ENCODE assay signal across 9 cellular contexts in genomic region chr15:74988007-74988800, GRCh38. TPM values are rescaled to one million over a fixed set of nuclear protein-coding genes. Genes with fewer than 3 reads are reported as not detected.
A peak's percentile ranks its signal among the peaks of the same experiment; 100 is the strongest.
DNase-seq lines count a peak whose midpoint lies in the region; ATAC-seq and TF ChIP-seq lines count a peak whose summit lies in the region.
"Had no signal": no experiment of that assay in that cellular context is flagged by ENCODE, and none has a peak within 500 bp of the region (broad histone marks: within the 10 kb centered on the region; RNA-seq: fewer than 3 reads in every experiment).

No MANE protein-coding gene starts in this region.

- H3K4me2 ChIP-seq in mammary epithelial cell (ENCODE audit: insufficient read depth, low read depth, low read length) = no peak overlapping the region

- dilution Hi-C loops in mammary epithelial cell (cut with HindIII; ENCODE audit: low sequenced_read_pairs) = no loop called here

- no peaks in the 10 kb centered on the region for H3K36me3 Mint-ChIP-seq in neural crest cell (ENCODE audit: low read depth)
- H3K36me3 Mint-ChIP-seq: natural killer cell had no signal

- H3K4me3 Mint-ChIP-seq in neural crest cell = no peak overlapping the region
- H3K4me3 Mint-ChIP-seq: natural killer cell had no signal

- H3K4me1 ChIP-seq in mammary epithelial cell (ENCODE audit: insufficient read depth, low read length) = peaks cover 6% of the 10 kb centered on the region

- H3K79me2 ChIP-seq in mammary epithelial cell (ENCODE audit: insufficient read depth, low read length) = no peaks in the 10 kb centered on the region

- H3K27me3 Mint-ChIP-seq in neural crest cell (ENCODE audit: low read depth) = peaks cover 69% of the 10 kb centered on the region

- ATAC-seq in HG03097 (IDR thresholded peaks at IDR 0.05; ENCODE audit: low FRiP score, unreplicated experiment) = no peak
- ATAC-seq in GM21528 (IDR thresholded peaks at IDR 0.05; ENCODE audit: low FRiP score, unreplicated experiment) = no peak

- no peaks in the 10 kb centered on the region for H3K27me3 ChIP-seq in mammary epithelial cell (ENCODE audit: insufficient read depth, low read length)

- 13% methylated on average over 4 of the region's 4 CpGs for WGBS in mammary epithelial cell (ENCODE audit: low coverage, missing lambda C conversion rate)

- in situ Hi-C loops in mammary epithelial cell (cut with MboI; ENCODE audit: low sequenced_read_pairs in 2 of 2) = no loop called here

- peak; percentile 60 for DNase-seq in Daoy (ENCODE audit: low read depth)
- peak; percentile 71 for DNase-seq in HuH-7 (ENCODE audit: low spot score)
- peak; percentile 89 for DNase-seq in RPMI8226
- peak; percentile 43 for DNase-seq in mammary epithelial cell
- DNase-seq in neural crest cell (ENCODE audit: low read depth, low spot score) = no peak
- no peak for DNase-seq in AG08395 (ENCODE audit: low spot score)
- DNase-seq: natural killer cell had no signal

- H3K4me3 ChIP-seq in mammary epithelial cell (replicated peaks in 1 of 3; ENCODE audit: insufficient read depth in 1 of 3, low read depth in 2 of 3, low read length in 3 of 3) = no peak overlapping the region

- no peaks in the 10 kb centered on the region for H3K9me3 Mint-ChIP-seq in neural crest cell
- H3K9me3 Mint-ChIP-seq: natural killer cell had no signal

- CTCF ChIA-PET in mammary epithelial cell (lab: Charles Lee; ENCODE audit: low non-redundant PET) = interaction anchor here (0.6 kb wide), 2 partner anchors 35 to 189 kb away, joined by 3 to 4 read pairs; no protein-coding TSS in a partner anchor

- intact Hi-C loops in mammary epithelial cell (cut with micrococcal nuclease) = loop anchor here (2.0 kb wide), 1 partner anchor 37 kb away; no protein-coding TSS in a partner anchor

- BruUV-seq in mammary epithelial cell (replicated peaks; lab: Mats Ljungman, UMichigan) = no TSS peak

- no peaks in the 10 kb centered on the region for H3K9me3 ChIP-seq in mammary epithelial cell (replicated peaks; ENCODE audit: insufficient read depth, low read length)

- H3K27ac ChIP-seq in mammary epithelial cell (ENCODE audit: insufficient read depth, low read depth, low read length) = no peak overlapping the region

- H4K20me1 ChIP-seq in mammary epithelial cell (ENCODE audit: insufficient read depth, low read length) = no peaks in the 10 kb centered on the region

- no peak overlapping the region for H2AFZ ChIP-seq in mammary epithelial cell (ENCODE audit: low read depth, low read length)

- H3K4me1 Mint-ChIP-seq in neural crest cell = no peaks in the 10 kb centered on the region

- TF ChIP-seq CTCF in mammary epithelial cell (conservative IDR thresholded peaks at IDR 0.05 in 1 of 2, IDR thresholded peaks at IDR 0.05 in 1 of 2; ENCODE audit: extremely low read depth in 1 of 2, insufficient read depth in 1 of 2, low read depth in 1 of 2, low read length in 2 of 2) = peak; percentile 53 to 68
- peak; percentile 60 for TF ChIP-seq CTCF in neural crest cell (conservative IDR thresholded peaks at IDR 0.05)

- no peak overlapping the region for H3K27ac Mint-ChIP-seq in neural crest cell (ENCODE audit: unreplicated experiment)
- H3K27ac Mint-ChIP-seq: natural killer cell had no signal

- H3K36me3 ChIP-seq in mammary epithelial cell (ENCODE audit: insufficient read depth, low read length) = no peaks in the 10 kb centered on the region

- no peak overlapping the region for H3K9ac ChIP-seq in mammary epithelial cell (ENCODE audit: insufficient read depth, low read length)

RNA-seq across cellular contexts. Expression of gene SCAMP5, which starts 7.2 kb away (rescaled TPM):
- 1.8 and 7.4 TPM in 2 replicates for total RNA-seq in Daoy (2014; rRNA removed; shearing (Covaris generic))
- total RNA-seq in mammary epithelial cell (1 to 10 TPM; 1.1 to 1.3 TPM), neural crest cell (38.8 and 39.4 TPM in 2 replicates)
- polyA plus RNA-seq in mammary epithelial cell = 0.91 TPM
- 2.1 TPM for polyA minus RNA-seq in mammary epithelial cell

RNA-seq across cellular contexts. Expression of gene RPP25, which starts 31.6 kb away (rescaled TPM):
- 2.2 and 3.2 TPM in 2 replicates for total RNA-seq in Daoy (2014; rRNA removed; shearing (Covaris generic))
- total RNA-seq in mammary epithelial cell (1 to 10 TPM in 1 of 2 donors, under 1 TPM in 1; 0.28 to 1.2 TPM), neural crest cell (6.2 and 6.3 TPM in 2 replicates)
- polyA plus RNA-seq in mammary epithelial cell = 1.6 TPM
- 2.6 TPM for polyA minus RNA-seq in mammary epithelial cell

RNA-seq across cellular contexts. Expression of gene PPCDC, which starts 35.2 kb away (rescaled TPM):
- total RNA-seq in Daoy (2014; rRNA removed; shearing (Covaris generic)) = 30.6 and 32.1 TPM in 2 replicates
- total RNA-seq in mammary epithelial cell (10 to 100 TPM in 1 of 2 donors, 1 to 10 TPM in 1; 8.2 to 20.9 TPM), neural crest cell (16.5 and 18.1 TPM in 2 replicates)
- polyA plus RNA-seq in mammary epithelial cell = 23.0 TPM
- 11.3 TPM for polyA minus RNA-seq in mammary epithelial cell

RNA-seq across cellular contexts. Expression of gene COX5A, which starts 50.3 kb away (rescaled TPM):
- 59.7 and 65.6 TPM in 2 replicates for total RNA-seq in Daoy (2014; rRNA removed; shearing (Covaris generic))
- total RNA-seq in mammary epithelial cell = 100 to 1,000 TPM in 1 of 2 donors, 10 to 100 TPM in 1; 40.2 to 209 TPM
- 206 TPM for polyA plus RNA-seq in mammary epithelial cell
- 147 TPM for polyA minus RNA-seq in mammary epithelial cell
- total RNA-seq in neural crest cell = 239 and 246 TPM in 2 replicates

Comparison
In these comparisons a context has a peak if more than half of its experiments do, and no peak if none do; other contexts are left out.
1. DNase-seq: peak in Daoy (single experiment), HuH-7 (single experiment), RPMI8226 (single experiment) and mammary epithelial cell (single experiment); none in neural crest cell (single experiment) and AG08395 (single experiment).